ENCODE assay signal across 20 cellular contexts in the genomic region with DNA sequence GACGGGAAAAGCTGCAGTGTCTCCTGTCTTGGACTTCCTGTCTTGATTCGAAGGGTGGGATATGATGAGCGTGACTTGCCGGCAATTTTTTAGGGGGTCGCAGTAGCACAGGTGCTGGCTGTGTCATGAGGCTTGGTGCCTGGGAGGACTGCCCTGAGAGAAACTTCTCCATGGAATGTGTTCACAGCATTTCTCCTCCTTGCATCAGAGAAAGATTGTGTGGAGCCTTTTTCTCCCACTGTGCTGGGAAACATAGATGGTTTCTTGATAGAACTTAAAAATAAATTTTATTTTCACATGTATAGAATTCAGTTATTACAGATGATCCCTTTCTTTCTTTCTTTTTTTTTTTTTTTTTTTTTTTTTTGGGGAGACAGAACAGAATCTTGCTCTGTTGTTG.
A peak's percentile ranks its signal among the peaks of the same experiment; 100 is the strongest.
DNase-seq lines count a peak whose midpoint lies in the region; ATAC-seq and TF ChIP-seq lines count a peak whose summit lies in the region.
"Had no signal": no experiment of that assay in that cellular context is flagged by ENCODE, and none has a peak within 500 bp of the region (broad histone marks: within the 10 kb centered on the region; RNA-seq: fewer than 3 reads in every experiment).

No MANE protein-coding gene starts in this region.

- no peak for TF ChIP-seq POLR2A in tibial nerve (IDR thresholded peaks at IDR 0.05)

- WGBS in tibial nerve, 2 donors: 73 to 76% methylated on average over 5 of the region's 5 CpGs

- CTCF ChIA-PET in activated CD4-positive, alpha-beta memory T cell treated with anti-CD3 and anti-CD28 coated beads for 36 hours (lab: Charles Lee): interaction anchor here (0.9 kb wide), 2 partner anchors 18 to 22 kb away, joined by 4 read pairs; no protein-coding TSS in a partner anchor
- CTCF ChIA-PET in activated CD4-positive, alpha-beta memory T cell treated with anti-CD3 and anti-CD28 coated beads, Interleukin-2, amount 10 ng/mL, durations not matched to agents 7 days and 5 days (lab: Charles Lee): no interaction called here

- H3K27ac Mint-ChIP-seq in activated CD4-positive, alpha-beta memory T cell treated with anti-CD3 and anti-CD28 coated beads for 36 hours: peak overlapping the region; percentile 63
- H3K27ac Mint-ChIP-seq in activated CD4-positive, alpha-beta memory T cell treated with anti-CD3 and anti-CD28 coated beads, Interleukin-2, amount 10 ng/mL, durations not matched to agents 7 days and 5 days: no peak overlapping the region
- H3K27ac Mint-ChIP-seq in memory B cell (peak overlapping the region; percentile 81), endothelial cell (ENCODE audit: unreplicated experiment) (no peak overlapping the region)
- H3K27ac Mint-ChIP-seq: CD8-positive, alpha-beta T cell had no signal

- H3K9me3 Mint-ChIP-seq in activated CD4-positive, alpha-beta memory T cell treated with anti-CD3 and anti-CD28 coated beads for 36 hours: no peaks in the 10 kb centered on the region
- H3K9me3 Mint-ChIP-seq in activated CD4-positive, alpha-beta memory T cell treated with anti-CD3 and anti-CD28 coated beads, Interleukin-2, amount 10 ng/mL, durations not matched to agents 7 days and 5 days: no peaks in the 10 kb centered on the region
- H3K9me3 Mint-ChIP-seq in memory B cell (no peaks in the 10 kb centered on the region), endothelial cell (ENCODE audit: unreplicated experiment) (no peaks in the 10 kb centered on the region)
- H3K9me3 Mint-ChIP-seq: CD8-positive, alpha-beta T cell had no signal

- ATAC-seq in memory B cell (ENCODE audit: low read depth) (no peak), HG02759 (IDR thresholded peaks at IDR 0.05; ENCODE audit: unreplicated experiment) (no peak), esophagus mucosa (no peak)
- ATAC-seq: A549; CD8-positive, alpha-beta T cell; PC-3 had no signal

- H3K4me3 ChIP-seq in coronary artery (no peak overlapping the region), tibial nerve (no peak overlapping the region)
- H3K4me3 ChIP-seq: A549, colonic mucosa, thyroid gland had no signal

- H3K36me3 Mint-ChIP-seq in activated CD4-positive, alpha-beta memory T cell treated with anti-CD3 and anti-CD28 coated beads for 36 hours: peaks cover 43% of the 10 kb centered on the region
- H3K36me3 Mint-ChIP-seq in activated CD4-positive, alpha-beta memory T cell treated with anti-CD3 and anti-CD28 coated beads, Interleukin-2, amount 10 ng/mL, durations not matched to agents 7 days and 5 days (ENCODE audit: low read depth): peaks cover 60% of the 10 kb centered on the region
- peaks cover 30% of the 10 kb centered on the region for H3K36me3 Mint-ChIP-seq in memory B cell
- peaks cover 46% of the 10 kb centered on the region for H3K36me3 Mint-ChIP-seq in endothelial cell (ENCODE audit: low read depth, unreplicated experiment)

- TF ChIP-seq EP300 in tibial nerve (IDR thresholded peaks at IDR 0.05): no peak

- no peaks in the 10 kb centered on the region for H3K9me3 ChIP-seq in tibial nerve
- H3K9me3 ChIP-seq: A549, colonic mucosa, thyroid gland had no signal

- no peak for DNase-seq in activated CD4-positive, alpha-beta memory T cell treated with anti-CD3 and anti-CD28 coated beads for 36 hours
- DNase-seq in activated CD4-positive, alpha-beta memory T cell treated with anti-CD3 and anti-CD28 coated beads, Interleukin-2, amount 10 ng/mL, durations not matched to agents 7 days and 5 days: no peak
- no peak for DNase-seq in coronary artery (ENCODE audit: low spot score)
- no peak for DNase-seq in memory B cell (ENCODE audit: low spot score in 2 of 2)
- no peak for DNase-seq in tibial nerve (ENCODE audit: low spot score in 2 of 2)
- DNase-seq in endothelial cell (ENCODE audit: low spot score): no peak
- DNase-seq: activated CD8-positive, alpha-beta memory T cell treated with anti-CD3 and anti-CD28 coated beads, Interleukin-2, amount 50 U/mL, for 4 hours; CD8-positive, alpha-beta T cell; colonic mucosa; Karpas-422; midbrain; NCI-H1694 treated with DMSO at 0.1 percent for 48 hours; NCI-H510A treated with DMSO at 0.1 percent for 48 hours; occipital lobe; PC-3; thyroid gland had no signal

- no peaks in the 10 kb centered on the region for H3K27me3 Mint-ChIP-seq in activated CD4-positive, alpha-beta memory T cell treated with anti-CD3 and anti-CD28 coated beads for 36 hours
- no peaks in the 10 kb centered on the region for H3K27me3 Mint-ChIP-seq in activated CD4-positive, alpha-beta memory T cell treated with anti-CD3 and anti-CD28 coated beads, Interleukin-2, amount 10 ng/mL, durations not matched to agents 7 days and 5 days
- H3K27me3 Mint-ChIP-seq in memory B cell (no peaks in the 10 kb centered on the region), endothelial cell (ENCODE audit: unreplicated experiment) (peaks cover 1% of the 10 kb centered on the region)

- intact Hi-C loops in activated CD4-positive, alpha-beta memory T cell treated with anti-CD3 and anti-CD28 coated beads for 36 hours (cut with micrococcal nuclease): no loop called here

- POLR2A ChIA-PET in activated CD4-positive, alpha-beta memory T cell treated with anti-CD3 and anti-CD28 coated beads for 36 hours (lab: Charles Lee): interaction anchor here (3.6 kb wide), 1 partner anchor 19 kb away, joined by 13 read pairs; no protein-coding TSS in a partner anchor
- POLR2A ChIA-PET in activated CD4-positive, alpha-beta memory T cell treated with anti-CD3 and anti-CD28 coated beads, Interleukin-2, amount 10 ng/mL, durations not matched to agents 7 days and 5 days (lab: Charles Lee): interaction anchor here (1.1 kb wide), 1 partner anchor 19 kb away, joined by 5 read pairs; no protein-coding TSS in a partner anchor

- no peaks in the 10 kb centered on the region for H3K27me3 ChIP-seq in tibial nerve
- H3K27me3 ChIP-seq: colonic mucosa, thyroid gland had no signal

- no peak overlapping the region for H3K4me3 Mint-ChIP-seq in activated CD4-positive, alpha-beta memory T cell treated with anti-CD3 and anti-CD28 coated beads for 36 hours
- H3K4me3 Mint-ChIP-seq in activated CD4-positive, alpha-beta memory T cell treated with anti-CD3 and anti-CD28 coated beads, Interleukin-2, amount 10 ng/mL, durations not matched to agents 7 days and 5 days: no peak overlapping the region
- H3K4me3 Mint-ChIP-seq in memory B cell (no peak overlapping the region), endothelial cell (ENCODE audit: unreplicated experiment) (no peak overlapping the region)
- H3K4me3 Mint-ChIP-seq: CD8-positive, alpha-beta T cell had no signal

- peaks cover 0 to 62% (median 0%) of the 10 kb centered on the region in 3 donors for H3K36me3 ChIP-seq in tibial nerve

- H3K27ac ChIP-seq in coronary artery (peak overlapping the region; percentile 32 to 74), tibial nerve (peak overlapping the region in 3 of 4 donors; percentile 21 to 92 (median 91))
- H3K27ac ChIP-seq: VCaP had no signal

- TF ChIP-seq CTCF in coronary artery (IDR thresholded peaks at IDR 0.05) (no peak), tibial nerve (IDR thresholded peaks at IDR 0.05) (no peak), endothelial cell (IDR thresholded peaks at IDR 0.05; ENCODE audit: unreplicated experiment) (no peak)

- peaks cover 0 to 37% (median 16%) of the 10 kb centered on the region in 4 donors for H3K4me1 ChIP-seq in tibial nerve
- H3K4me1 ChIP-seq: colonic mucosa had no signal

- peaks cover 40% of the 10 kb centered on the region for H3K4me1 Mint-ChIP-seq in activated CD4-positive, alpha-beta memory T cell treated with anti-CD3 and anti-CD28 coated beads for 36 hours (ENCODE audit: low read depth)
- peaks cover 14% of the 10 kb centered on the region for H3K4me1 Mint-ChIP-seq in activated CD4-positive, alpha-beta memory T cell treated with anti-CD3 and anti-CD28 coated beads, Interleukin-2, amount 10 ng/mL, durations not matched to agents 7 days and 5 days
- H3K4me1 Mint-ChIP-seq in memory B cell (peaks cover under 1% of the 10 kb centered on the region), endothelial cell (ENCODE audit: unreplicated experiment) (peaks cover 10% of the 10 kb centered on the region)

Comparison
In these comparisons a context has a peak if more than half of its experiments do, and no peak if none do; other contexts are left out.
1. H3K27ac Mint-ChIP-seq: peak in activated CD4-positive, alpha-beta memory T cell treated with anti-CD3 and anti-CD28 coated beads for 36 hours (single experiment) and memory B cell (single experiment); none in activated CD4-positive, alpha-beta memory T cell treated with anti-CD3 and anti-CD28 coated beads, Interleukin-2, amount 10 ng/mL, durations not matched to agents 7 days and 5 days (single experiment) and endothelial cell (single experiment).